In the genomic region with DNA sequence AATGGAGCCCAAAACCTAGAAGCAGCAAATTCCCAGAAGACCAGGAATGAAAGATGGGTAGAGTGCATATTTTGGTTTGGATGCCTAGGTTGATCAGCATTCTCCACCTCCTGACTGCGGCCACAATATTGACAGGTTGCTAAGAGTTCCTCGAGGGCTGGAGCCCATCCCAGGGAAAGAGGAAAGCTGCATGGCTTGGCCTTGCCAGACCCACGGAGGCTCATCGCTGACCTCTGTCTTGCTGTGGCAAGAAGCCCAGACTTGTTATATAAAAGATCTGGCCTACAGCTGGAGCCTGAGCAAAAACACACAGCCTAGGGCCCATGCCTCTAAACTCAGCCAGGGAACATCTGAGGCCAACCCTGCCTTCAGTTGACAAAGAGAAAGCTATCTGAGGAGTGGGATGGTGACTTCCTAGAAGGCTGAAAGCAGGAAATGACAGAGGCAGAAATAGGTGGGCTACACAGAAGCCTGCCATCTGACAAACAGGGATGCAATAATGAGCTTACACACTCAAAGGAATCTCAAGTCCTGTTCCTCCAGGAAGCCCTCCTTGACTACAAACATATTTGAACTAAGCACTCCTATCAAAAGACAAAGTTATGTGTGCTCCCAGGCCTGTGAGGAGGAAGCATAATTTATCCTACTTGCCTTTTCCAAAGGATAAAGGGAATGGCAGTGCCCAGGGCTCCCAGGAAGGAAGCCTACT, we compare ENCODE assay signal across 1 cellular context.
TF ChIP-seq lines count a peak whose summit lies in the region.

No MANE protein-coding gene starts in this region.

TF ChIP-seq in endothelial cell of umbilical vein, 7 proteins besides CTCF, POLR2A, EP300 and RAD21:
- TF ChIP-seq JUN (IDR thresholded peaks at IDR 0.05; ENCODE audit: borderline replicate concordance, insufficient read depth, insufficient read length, low read depth), result no peak
